Comparison of ENCODE assay signal across 2 cellular contexts in genomic region chr19:8820234-8820633, GRCh38.
TF ChIP-seq lines count a peak whose summit lies in the region.

No MANE protein-coding gene starts in this region.

TF ChIP-seq in SK-N-SH, 30 proteins besides CTCF, POLR2A, EP300 and RAD21 (continued from another document):
- TF ChIP-seq SIN3A (IDR thresholded peaks at IDR 0.05; ENCODE audit: borderline replicate concordance, low read depth, low read length): no peak
- no peak for TF ChIP-seq RCOR1 (IDR thresholded peaks at IDR 0.05; ENCODE audit: low read length)
- TF ChIP-seq USF2 (IDR thresholded peaks at IDR 0.05; ENCODE audit: borderline replicate concordance, low read depth, low read length): no peak
- TF ChIP-seq TEAD4 (IDR thresholded peaks at IDR 0.05; ENCODE audit: borderline replicate concordance, insufficient read depth): no peak
- TF ChIP-seq YY1 (IDR thresholded peaks at IDR 0.05; ENCODE audit: low read depth): no peak
- no peak for TF ChIP-seq FOXJ3 (CRISPR knock-in tag; IDR thresholded peaks at IDR 0.05)
- no peak for TF ChIP-seq USF1 (IDR thresholded peaks at IDR 0.05; ENCODE audit: borderline replicate concordance, low read depth)
- TF ChIP-seq GABPA (IDR thresholded peaks at IDR 0.05; ENCODE audit: low read depth): no peak
- TF ChIP-seq FOSL2 (IDR thresholded peaks at IDR 0.05; ENCODE audit: borderline replicate concordance, low read depth): no peak
- no peak for TF ChIP-seq EZH2phosphoT487 (IDR thresholded peaks at IDR 0.05; ENCODE audit: borderline replicate concordance, low read depth)
- TF ChIP-seq TAF1 (IDR thresholded peaks at IDR 0.05; ENCODE audit: borderline replicate concordance, low read depth, low read length): no peak
- TF ChIP-seq ELF1 (IDR thresholded peaks at IDR 0.05): no peak
- no peak for TF ChIP-seq RFX5 (IDR thresholded peaks at IDR 0.05; ENCODE audit: low read length)
- no peak for TF ChIP-seq NFIC (IDR thresholded peaks at IDR 0.05; ENCODE audit: borderline replicate concordance)
- no peak for TF ChIP-seq RXRA (IDR thresholded peaks at IDR 0.05; ENCODE audit: borderline replicate concordance, low read depth)
- TF ChIP-seq ZBTB33 (IDR thresholded peaks at IDR 0.05; ENCODE audit: borderline replicate concordance, low read depth): no peak

TF ChIP-seq in HEK293, 187 proteins besides CTCF, POLR2A, EP300 and RAD21 (continued from another document):
- TF ChIP-seq ZNF133 (tag by site-specific recombination; IDR thresholded peaks at IDR 0.05): peak; percentile 53; the same call in 1 of the 2 replicates
